ENCODE assay signal across 8 cellular contexts in genomic region chr9:36400332-36401178, GRCh38. TPM values are rescaled to one million over a fixed set of nuclear protein-coding genes. Genes with fewer than 3 reads are reported as not detected.
DNase-seq lines count a peak whose midpoint lies in the region; ATAC-seq and TF ChIP-seq lines count a peak whose summit lies in the region.

No MANE protein-coding gene starts in this region.

- H3K9me3 Mint-ChIP-seq in activated naive CD8-positive, alpha-beta T cell treated with anti-CD3 and anti-CD28 coated beads, Interleukin-2, amount 50 U/mL, for 24 hours = peaks cover 4% of the 10 kb centered on the region
- H3K9me3 Mint-ChIP-seq in type B pancreatic cell = no peaks in the 10 kb centered on the region

- peaks cover 44% of the 10 kb centered on the region for H3K4me1 Mint-ChIP-seq in activated naive CD8-positive, alpha-beta T cell treated with anti-CD3 and anti-CD28 coated beads, Interleukin-2, amount 50 U/mL, for 24 hours
- peaks cover 31% of the 10 kb centered on the region for H3K4me1 Mint-ChIP-seq in type B pancreatic cell (ENCODE audit: unreplicated experiment)

- peak; percentile 73 for ATAC-seq in HG02642 (IDR thresholded peaks at IDR 0.05; ENCODE audit: poor library complexity, unreplicated experiment)
- ATAC-seq in activated naive CD8-positive, alpha-beta T cell treated with anti-CD3 and anti-CD28 coated beads, Interleukin-2, amount 50 U/mL, for 24 hours = peak; percentile 82

- peak; percentile 93 for DNase-seq in GM12865 (ENCODE audit: low read depth)
- peak; percentile 82 for DNase-seq in NCI-H1105 (lab: John Stamatoyannopoulos, UW)
- DNase-seq in activated naive CD8-positive, alpha-beta T cell treated with anti-CD3 and anti-CD28 coated beads, Interleukin-2, amount 50 U/mL, for 24 hours = peak; percentile 93
- peak; percentile 95 for DNase-seq in cardiac septum (ENCODE audit: low spot score)
- DNase-seq in posterior cingulate gyrus = peak; percentile 79 to 97 (median 84)
- peak; percentile 92 for DNase-seq in type B pancreatic cell (ENCODE audit: extremely low spot score, unreplicated experiment)

- peak overlapping the region; percentile 98 for H3K4me2 ChIP-seq in SU-DHL-6 (ENCODE audit: low read depth, low read length, poor library complexity, severe bottlenecking)

- H4K20me1 ChIP-seq in SU-DHL-6 (ENCODE audit: low read depth, low read length) = 0 out of 2 replicates have a peak, but pooled peaks cover 6% of the 10 kb centered on the region

- H3K36me3 Mint-ChIP-seq in activated naive CD8-positive, alpha-beta T cell treated with anti-CD3 and anti-CD28 coated beads, Interleukin-2, amount 50 U/mL, for 24 hours (ENCODE audit: low read depth) = peaks cover 12% of the 10 kb centered on the region
- peaks cover 9% of the 10 kb centered on the region for H3K36me3 Mint-ChIP-seq in type B pancreatic cell

- no peaks in the 10 kb centered on the region for H3K27me3 Mint-ChIP-seq in activated naive CD8-positive, alpha-beta T cell treated with anti-CD3 and anti-CD28 coated beads, Interleukin-2, amount 50 U/mL, for 24 hours
- H3K27me3 Mint-ChIP-seq in type B pancreatic cell = no peaks in the 10 kb centered on the region

- H3K9ac ChIP-seq in SU-DHL-6 (ENCODE audit: low read length) = peak overlapping the region; percentile 84

- H3K27me3 ChIP-seq in SU-DHL-6 (ENCODE audit: low read length) = no peaks in the 10 kb centered on the region

- no peaks in the 10 kb centered on the region for H3K9me2 ChIP-seq in SU-DHL-6 (replicated peaks; ENCODE audit: insufficient read depth, low read length)

- H3K36me3 ChIP-seq in SU-DHL-6 (ENCODE audit: low read length) = peaks cover 12% of the 10 kb centered on the region; the same call in 1 of the 2 replicates

- H3K79me2 ChIP-seq in SU-DHL-6 (ENCODE audit: insufficient read depth, low read length) = peaks cover 49% of the 10 kb centered on the region

- H3F3A ChIP-seq in SU-DHL-6 (ENCODE audit: insufficient read depth) = peaks cover 29% of the 10 kb centered on the region

- peak overlapping the region; percentile 74 for H2AFZ ChIP-seq in SU-DHL-6 (ENCODE audit: low read depth, low read length, severe bottlenecking)

- peak overlapping the region; percentile 94 for H3K4me3 Mint-ChIP-seq in activated naive CD8-positive, alpha-beta T cell treated with anti-CD3 and anti-CD28 coated beads, Interleukin-2, amount 50 U/mL, for 24 hours
- H3K4me3 Mint-ChIP-seq in type B pancreatic cell = peak overlapping the region; percentile 98

- peak overlapping the region; percentile 89 for H3K27ac ChIP-seq in SU-DHL-6 (ENCODE audit: low read depth, low read length)

- H3K9me3 ChIP-seq in SU-DHL-6 (ENCODE audit: insufficient read depth, low read length) = no peaks in the 10 kb centered on the region

- peak overlapping the region; percentile 96 for H3K4me3 ChIP-seq in GM12865 (ENCODE audit: low read depth, low read length)
- peak overlapping the region; percentile 71 for H3K4me3 ChIP-seq in SU-DHL-6 (ENCODE audit: insufficient read depth, low read length, poor library complexity, severe bottlenecking)

- H3K27ac Mint-ChIP-seq in activated naive CD8-positive, alpha-beta T cell treated with anti-CD3 and anti-CD28 coated beads, Interleukin-2, amount 50 U/mL, for 24 hours = peak overlapping the region; percentile 93
- H3K27ac Mint-ChIP-seq in type B pancreatic cell = peak overlapping the region; percentile 100

- intact Hi-C loops in cardiac septum (cut with DNase I) (no loop called here), posterior cingulate gyrus (cut with DNase I) (loop anchor here (1.0 kb wide), 1 partner anchor 87 kb away; no protein-coding TSS in a partner anchor)

- TF ChIP-seq CTCF in GM12865 (IDR thresholded peaks at IDR 0.05; ENCODE audit: insufficient read depth, low read depth, low read length, missing control alignments) (no peak), SU-DHL-6 (IDR thresholded peaks at IDR 0.05; ENCODE audit: insufficient read depth, low read length, poor library complexity, severe bottlenecking) (no peak), type B pancreatic cell (conservative IDR thresholded peaks at IDR 0.05) (peak; percentile 18)

RNA-seq across cellular contexts. Expression of gene RNF38, which starts 0.5 kb away (rescaled TPM):
- total RNA-seq in cardiac septum (41.2 TPM), type B pancreatic cell (ENCODE audit: low replicate concordance) (34.7 and 39.9 TPM in 2 replicates)

Comparison
In these comparisons a context has a peak if more than half of its experiments do, and no peak if none do; other contexts are left out.
1. Peak in every context shown above with its lines: DNase-seq, ATAC-seq, H3K4me3 ChIP-seq and H3K27ac ChIP-seq.